25 cellular contexts compared by ENCODE assay signal in genomic region chr1:46903481-46903880, GRCh38. TPM values are rescaled to one million over a fixed set of nuclear protein-coding genes. Genes with fewer than 3 reads are reported as not detected.
"Had no signal": no experiment of that assay in that cellular context is flagged by ENCODE, and none has a peak within 500 bp of the region (broad histone marks: within the 10 kb centered on the region; RNA-seq: fewer than 3 reads in every experiment).

No MANE protein-coding gene starts in this region.

- DNase-seq: activated CD4-positive, alpha-beta T cell treated with anti-CD3 and anti-CD28 coated beads for 1 hour; activated CD4-positive, alpha-beta T cell treated with anti-CD3 and anti-CD28 coated beads, Interleukin-2, amount 50 U/mL, for 48 hours; activated gamma-delta T cell; cerebellar nuclear complex; effector CD8-positive, alpha-beta T cell; heart left ventricle; kidney; left lung; psoas muscle; right cardiac atrium; stimulated activated CD4-positive, alpha-beta T cell treated with anti-CD3 and anti-CD28 coated beads, Interleukin-2, amount 100 ng/mL, for 24 hours; stimulated activated naive CD4-positive, alpha-beta T cell treated with Interleukin-2 at 50 U/mL for 16 hours; substantia nigra; transverse colon had no signal

- H3K36me3 ChIP-seq: ascending aorta, gastroesophageal sphincter, heart left ventricle, left lung, transverse colon, vagina, WERI-Rb-1 had no signal

- H3K4me3 ChIP-seq: ascending aorta, gastroesophageal sphincter, heart left ventricle, left lung, psoas muscle, transverse colon, vagina had no signal

- H3K27ac ChIP-seq: ascending aorta, gastroesophageal sphincter, heart left ventricle, psoas muscle, transverse colon, vagina, WERI-Rb-1 had no signal

- H3K4me1 ChIP-seq: ascending aorta, gastroesophageal sphincter, heart left ventricle, left lung, psoas muscle, transverse colon, vagina had no signal

- H3K4me3 Mint-ChIP-seq: activated naive CD4-positive, alpha-beta T cell treated with anti-CD3 and anti-CD28 coated beads, Interleukin-2, amount 50 U/mL, for 24 hours; dendritic cell treated with granulocyte-macrophage colony-stimulating factor and Interleukin-4, amounts not matched to agents 40 ng/mL and 50 ng/mL, for 4 days; memory B cell; neural crest cell had no signal

- ATAC-seq: esophagus mucosa, gastroesophageal sphincter, heart left ventricle, left lung, psoas muscle, right cardiac atrium had no signal

- H3K27me3 Mint-ChIP-seq: dendritic cell treated with granulocyte-macrophage colony-stimulating factor and Interleukin-4, amounts not matched to agents 40 ng/mL and 50 ng/mL, for 4 days had no signal

- H3K27me3 ChIP-seq: ascending aorta, gastroesophageal sphincter, heart left ventricle, left lung, transverse colon, vagina had no signal

- H3K9me3 ChIP-seq: ascending aorta, psoas muscle, vagina had no signal

- H3K4me1 Mint-ChIP-seq: activated naive CD4-positive, alpha-beta T cell treated with anti-CD3 and anti-CD28 coated beads, Interleukin-2, amount 50 U/mL, for 24 hours; memory B cell; neural crest cell had no signal

- H3K27ac Mint-ChIP-seq: activated naive CD4-positive, alpha-beta T cell treated with anti-CD3 and anti-CD28 coated beads, Interleukin-2, amount 50 U/mL, for 24 hours; dendritic cell treated with granulocyte-macrophage colony-stimulating factor and Interleukin-4, amounts not matched to agents 40 ng/mL and 50 ng/mL, for 4 days; memory B cell had no signal

RNA-seq across cellular contexts. Expression of gene CYP4A11, which starts 37.8 kb away (rescaled TPM):
- total RNA-seq: ascending aorta, bronchial epithelial cell, esophagus mucosa, gastroesophageal sphincter, left lung, mononuclear cell, neural crest cell, psoas muscle, transverse colon, vagina had no signal
- polyA plus RNA-seq: right cardiac atrium had no signal
